ENCODE assay signal across 8 cellular contexts in the genomic region with DNA sequence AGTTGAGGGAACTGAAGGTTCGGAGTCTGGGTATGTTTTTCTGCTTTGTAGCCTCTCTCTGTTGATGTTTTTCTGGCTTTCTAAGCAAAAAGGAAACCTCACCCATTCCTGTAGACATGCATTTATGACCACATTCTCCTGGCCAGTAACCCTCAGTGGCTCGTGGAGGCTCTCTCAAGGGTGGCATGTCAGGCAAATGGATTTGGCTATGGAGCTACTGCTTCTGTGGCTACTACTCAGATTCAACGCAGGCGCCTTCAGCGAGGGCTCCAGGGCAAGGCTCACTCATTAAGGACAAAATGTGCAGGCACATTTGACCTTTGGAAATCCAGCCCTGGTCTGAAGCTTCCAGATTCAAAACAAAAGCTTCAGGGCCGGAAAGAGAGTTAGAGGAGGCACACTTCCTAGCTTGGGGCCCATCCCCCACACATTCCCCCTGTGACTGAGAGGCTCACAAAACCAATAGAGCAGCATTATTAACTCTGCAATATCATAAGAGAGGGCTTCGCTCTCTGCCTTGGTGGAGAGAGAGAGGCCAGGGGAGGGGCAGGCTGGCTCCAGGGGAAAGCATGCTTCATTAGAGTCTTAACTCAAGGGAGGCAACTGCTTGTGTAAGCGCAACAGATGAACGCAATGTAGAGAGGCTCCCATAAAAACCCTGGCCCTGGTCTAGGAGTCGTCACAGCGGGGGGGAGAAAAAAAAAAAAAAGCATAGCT. TPM values are rescaled to one million over a fixed set of nuclear protein-coding genes. Genes with fewer than 3 reads are reported as not detected.
DNase-seq lines count a peak whose midpoint lies in the region; ATAC-seq, FAIRE-seq and TF ChIP-seq lines count a peak whose summit lies in the region.

No MANE protein-coding gene starts in this region.

- no peak for DNase-seq in A549 (ENCODE audit: low read depth in 1 of 2, low spot score in 1 of 2)
- peak; percentile 89 for DNase-seq in M059J (ENCODE audit: low read depth)
- peak; percentile 21 for DNase-seq in activated CD4-positive, alpha-beta T cell treated with anti-CD3 and anti-CD28 coated beads for 1 hour
- DNase-seq in effector CD8-positive, alpha-beta T cell (lab: John Stamatoyannopoulos, UW): peak; percentile 39
- peak; percentile 35 to 62 (median 59) for DNase-seq in mucosa of descending colon

- peak overlapping the region; percentile 6 to 44 for H3K9ac ChIP-seq in stomach smooth muscle (ENCODE audit: low read length in 2 of 2)

- no peaks in the 10 kb centered on the region for H3K27me3 ChIP-seq in stomach smooth muscle (ENCODE audit: control insufficient read depth in 1 of 2, insufficient read depth in 2 of 2, low read length in 2 of 2)

- no peak for TF ChIP-seq RAD21 in A549 (conservative IDR thresholded peaks at IDR 0.05 in 1 of 2, IDR thresholded peaks at IDR 0.05 in 1 of 2)

- intact Hi-C loops in mucosa of descending colon (cut with DNase I, micrococcal nuclease): no loop called here

- H3K36me3 ChIP-seq in mucosa of descending colon (ENCODE audit: low read depth): no peaks in the 10 kb centered on the region
- peaks cover 0 to 6% of the 10 kb centered on the region in 2 donors for H3K36me3 ChIP-seq in stomach smooth muscle (ENCODE audit: control insufficient read depth in 2 of 2, insufficient read depth in 2 of 2, low read length in 2 of 2)

- WGBS in A549 (ENCODE audit: missing lambda C conversion rate): 81% methylated on average over 10 of the region's 11 CpGs

- TF ChIP-seq EP300 in A549 (IDR thresholded peaks at IDR 0.05): no peak

- peak overlapping the region; percentile 52 for H3K4me2 ChIP-seq in A549

- H3K9me3 ChIP-seq in A549: no peaks in the 10 kb centered on the region
- H3K9me3 ChIP-seq in mucosa of descending colon: no peaks in the 10 kb centered on the region
- no peaks in the 10 kb centered on the region for H3K9me3 ChIP-seq in stomach smooth muscle (ENCODE audit: control insufficient read depth in 2 of 2, low read length in 2 of 2)

- FAIRE-seq in A549 (lab: Jason Lieb, UNC): no peak

- H3K4me1 ChIP-seq in A549 (peaks cover 49% of the 10 kb centered on the region), mucosa of descending colon (ENCODE audit: low read depth) (no peaks in the 10 kb centered on the region), stomach smooth muscle (ENCODE audit: control insufficient read depth, insufficient read depth, low read length) (peaks cover 45% of the 10 kb centered on the region)

- no peak for TF ChIP-seq POLR2A in A549 (IDR thresholded peaks at IDR 0.05; ENCODE audit: low read length)

- CTCF ChIA-PET in A549 (lab: Yijun Ruan, JAX): interaction anchor here (1.0 to 1.2 kb wide), 3 partner anchors 11 to 329 kb away, joined by 3 read pairs; no protein-coding TSS in a partner anchor

- H3K4me3 ChIP-seq in A549: no peak overlapping the region
- no peak overlapping the region for H3K4me3 ChIP-seq in mucosa of descending colon
- peak overlapping the region; percentile 32 to 58 for H3K4me3 ChIP-seq in stomach smooth muscle (ENCODE audit: low read length in 2 of 2)

- H3K27ac ChIP-seq in A549 (peak overlapping the region; percentile 8 to 59; a peak in 2 of 6 replicates), stomach smooth muscle (ENCODE audit: low read length) (peak overlapping the region; percentile 70)

- TF ChIP-seq CTCF in A549 (IDR thresholded peaks at IDR 0.05) (no peak), mucosa of descending colon (IDR thresholded peaks at IDR 0.05) (no peak)

- POLR2A ChIA-PET in A549 (lab: Yijun Ruan, JAX): interaction anchor here (0.9 to 1.3 kb wide), 2 partner anchors 10 to 22 kb away, joined by 3 read pairs; a partner anchor contains a TSS

- ATAC-seq in A549 (peak in 1 of 2 experiments; percentile 31; a peak in 3 of 6 replicates), GM21390 (IDR thresholded peaks at IDR 0.05; ENCODE audit: unreplicated experiment) (peak; percentile 57), mucosa of descending colon (peak; percentile 69), GM21381 (IDR thresholded peaks at IDR 0.05; ENCODE audit: unreplicated experiment) (no peak)

TF ChIP-seq in A549, 52 proteins besides CTCF, POLR2A, EP300 and RAD21:
- TF ChIP-seq POLR2AphosphoS2 (conservative IDR thresholded peaks at IDR 0.05; ENCODE audit: low read length) (peak; percentile 33; the same call in 1 of the 2 replicates), ZSCAN20 (CRISPR knock-in tag; IDR thresholded peaks at IDR 0.05) (no peak), JUNB (IDR thresholded peaks at IDR 0.05) (no peak)

RNA-seq across cellular contexts. Expression of a gene that starts 22.1 kb away (rescaled TPM):
- polyA plus RNA-seq in A549 (2011; rRNA removed) (29.8 and 31.5 TPM in 2 replicates), A549 (2017; fragmentation: RNase III; extraction: RNeasy Plus Mini Kit Qiagen cat#74134 plus additional on column Dnase treatment) (17.2 to 18.0 TPM (median 17.8 TPM) in 3 replicates)
- polyA plus RNA-seq in A549 (2012; cell fraction: cytosol; rRNA removed): 15.5 and 19.1 TPM in 2 replicates
- polyA plus RNA-seq in A549 (2012; cell fraction: nucleus; rRNA removed): 29.5 and 35.8 TPM in 2 replicates
- polyA minus RNA-seq in A549 (2011; rRNA and poly(A)+ RNA removed): 101 and 114 TPM in 2 replicates
- 7.3 and 11.6 TPM in 2 replicates for total RNA-seq in M059J (2014; rRNA removed; shearing (Covaris generic))
- total RNA-seq in mucosa of descending colon: 10 to 100 TPM in 2 of 3 donors, 1 to 10 TPM in 1; 6.7 to 32.7 (median 12.9) TPM

Comparison
In these comparisons a context has a peak if more than half of its experiments do, and no peak if none do; other contexts are left out.
1. DNase-seq: peak in M059J (single experiment), activated CD4-positive, alpha-beta T cell treated with anti-CD3 and anti-CD28 coated beads for 1 hour (single experiment), effector CD8-positive, alpha-beta T cell (single experiment) and mucosa of descending colon (3 of 3); none in A549 (0 of 2).
2. H3K4me3 ChIP-seq: peak in stomach smooth muscle (2 of 2); none in A549 (single experiment) and mucosa of descending colon (single experiment).